8 cellular contexts compared by ENCODE assay signal in the genomic region with DNA sequence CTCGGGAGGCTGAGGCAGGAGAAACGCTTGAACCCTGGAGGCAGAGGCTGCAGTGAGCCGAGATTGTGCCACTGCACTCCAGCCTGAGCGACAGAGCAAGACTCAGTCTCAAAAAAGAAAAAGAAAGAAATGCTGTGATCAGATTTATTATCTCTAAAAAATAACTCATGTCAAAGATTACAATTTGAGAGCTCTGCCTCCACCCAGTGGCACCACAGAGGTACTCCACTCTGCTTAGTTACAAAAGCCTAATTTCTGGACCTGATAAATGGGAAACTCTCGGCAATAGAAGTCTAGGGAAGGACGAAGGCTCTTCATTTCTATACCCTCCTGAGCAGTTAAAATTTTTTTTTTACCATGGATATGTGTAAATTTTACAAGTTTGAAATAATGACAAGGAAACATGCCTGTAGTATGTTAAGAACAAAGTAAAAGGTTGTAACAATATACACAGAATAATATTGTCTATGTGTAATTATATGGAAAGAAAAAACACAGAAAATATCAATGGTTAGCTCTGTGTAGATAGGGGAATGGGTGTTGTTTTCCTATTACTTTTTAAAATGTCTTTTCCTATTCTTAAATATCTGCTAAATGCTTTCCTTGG.
DNase-seq lines count a peak whose midpoint lies in the region; ATAC-seq, FAIRE-seq and TF ChIP-seq lines count a peak whose summit lies in the region.

No MANE protein-coding gene starts in this region.

- H3K4me3 ChIP-seq in H1 (ENCODE audit: extremely low read depth in 1 of 4, insufficient read depth in 2 of 4, low read depth in 3 of 4, low read length in 4 of 4): no peak overlapping the region

- no peak overlapping the region for H3K18ac ChIP-seq in H1 (ENCODE audit: extremely low read depth, low read length)

- no peak overlapping the region for H3K23ac ChIP-seq in H1 (ENCODE audit: insufficient read length)

- no peak for TF ChIP-seq POLR2A in H1 (IDR thresholded peaks at IDR 0.05; ENCODE audit: control extremely low read depth in 1 of 2, low read depth in 2 of 2, low read length in 2 of 2)

- no peaks in the 10 kb centered on the region for H3K4me1 ChIP-seq in H1 (replicated peaks in 1 of 4; ENCODE audit: control insufficient read depth in 3 of 4, insufficient read depth in 4 of 4, low read length in 3 of 4)

- H3K56ac ChIP-seq in H1 (replicated peaks; ENCODE audit: insufficient read length, low read depth, low read length): no peak overlapping the region

- H3K4ac ChIP-seq in H1 (replicated peaks; ENCODE audit: insufficient read length, low read depth, low read length): no peak overlapping the region

- no peak overlapping the region for H4K5ac ChIP-seq in H1 (ENCODE audit: insufficient read length, low read depth, low read length)

- no peak overlapping the region for H2BK20ac ChIP-seq in H1 (ENCODE audit: low read length)

- TF ChIP-seq CTCF in AG09319 (IDR thresholded peaks at IDR 0.05; ENCODE audit: low read depth, low read length) (peak; percentile 83), H1 (IDR thresholded peaks at IDR 0.05; ENCODE audit: control extremely low read depth in 1 of 3, insufficient read depth in 1 of 3, low read depth in 1 of 3, low read length in 3 of 3) (peak in 2 of 3 experiments; percentile 67 to 69; a peak in 3 of 4 replicates)

- H3K79me2 ChIP-seq in H1 (ENCODE audit: control insufficient read depth in 1 of 2, insufficient read depth in 2 of 2, low read length in 2 of 2): no peaks in the 10 kb centered on the region

- H3K27ac Mint-ChIP-seq in activated CD4-positive, alpha-beta T cell treated with anti-CD3 and anti-CD28 coated beads, Interleukin-2, amount 10 ng/mL, durations not matched to agents 7 days and 5 days: peak overlapping the region; percentile 70
- no peak overlapping the region for H3K27ac Mint-ChIP-seq in stimulated activated memory B cell treated with anti-CD40 and anti-IgM and Interleukin-4, amounts not matched to agents 10 μg/mL and 1 μg/mL and 100 μg/mL, for 72 hours

- no peak overlapping the region for H2BK12ac ChIP-seq in H1 (ENCODE audit: low read depth, low read length)

- H4K8ac ChIP-seq in H1 (ENCODE audit: extremely low read depth, insufficient read depth, low read length): no peak overlapping the region

- peaks cover 0 to 3% (median 0%) of the 10 kb centered on the region in 4 experiments; a peak in 1 of 8 replicates for H3K36me3 ChIP-seq in H1 (ENCODE audit: control insufficient read depth in 2 of 4, insufficient read depth in 4 of 4, low read length in 3 of 4)

- H2BK120ac ChIP-seq in H1 (replicated peaks; ENCODE audit: low read depth, low read length): no peak overlapping the region

- FAIRE-seq in H1 (lab: Jason Lieb, UNC): no peak

- H3K23me2 ChIP-seq in H1 (ENCODE audit: low read depth, low read length): no peaks in the 10 kb centered on the region

- peak; percentile 44 for DNase-seq in AG09319 (ENCODE audit: extremely low read depth, low read depth)
- DNase-seq in NCI-H510A (lab: John Stamatoyannopoulos, UW): peak; percentile 2
- DNase-seq in activated CD4-positive, alpha-beta T cell treated with anti-CD3 and anti-CD28 coated beads, Interleukin-2, amount 10 ng/mL, durations not matched to agents 7 days and 5 days: peak; percentile 67
- DNase-seq in H1 (ENCODE audit: low read depth in 1 of 2, low spot score in 2 of 2): peak in 1 of 2 experiments; percentile 64
- peak; percentile 55 for DNase-seq in mucosa of gallbladder (ENCODE audit: low spot score)

- no peak overlapping the region for H4K91ac ChIP-seq in H1 (replicated peaks; ENCODE audit: insufficient read length, low read length)

- no peak overlapping the region for H2BK15ac ChIP-seq in H1 (ENCODE audit: low read length)

- CTCF ChIA-PET in activated CD4-positive, alpha-beta T cell treated with anti-CD3 and anti-CD28 coated beads, Interleukin-2, amount 10 ng/mL, durations not matched to agents 7 days and 5 days (lab: Charles Lee): interaction anchor here (0.6 to 2.9 kb wide), 4 partner anchors 10 to 611 kb away, joined by 3 to 15 read pairs (median 4); no protein-coding TSS in a partner anchor
- CTCF ChIA-PET in H1 (lab: Charles Lee; ENCODE audit: partially characterized antibody): interaction anchor here (0.6 to 2.3 kb wide), 35 partner anchors 9 to 558 kb away, joined by 3 to 18 read pairs (median 4); no protein-coding TSS in a partner anchor

- H3K27ac ChIP-seq in H1 (ENCODE audit: low read depth, low read length): no peak overlapping the region

- no peaks in the 10 kb centered on the region for H3K27me3 Mint-ChIP-seq in activated CD4-positive, alpha-beta T cell treated with anti-CD3 and anti-CD28 coated beads, Interleukin-2, amount 10 ng/mL, durations not matched to agents 7 days and 5 days
- no peaks in the 10 kb centered on the region for H3K27me3 Mint-ChIP-seq in stimulated activated memory B cell treated with anti-CD40 and anti-IgM and Interleukin-4, amounts not matched to agents 10 μg/mL and 1 μg/mL and 100 μg/mL, for 72 hours

- H2BK5ac ChIP-seq in H1 (ENCODE audit: low read depth, low read length): no peak overlapping the region

- TF ChIP-seq EP300 in H1 (IDR thresholded peaks at IDR 0.05; ENCODE audit: borderline replicate concordance in 1 of 2, low read depth in 2 of 2, low read length in 2 of 2): no peak

- H3K27me3 ChIP-seq in H1 (replicated peaks in 1 of 4; ENCODE audit: control insufficient read depth in 3 of 4, extremely low read depth in 1 of 4, insufficient read depth in 3 of 4, low read length in 3 of 4): no peaks in the 10 kb centered on the region

- H3K9ac ChIP-seq in H1 (replicated peaks in 1 of 4; ENCODE audit: extremely low read depth in 1 of 4, low read depth in 3 of 4, low read length in 3 of 4): no peak overlapping the region

- H2AFZ ChIP-seq in H1 (ENCODE audit: low read length): no peak overlapping the region

- no peaks in the 10 kb centered on the region for H3K79me1 ChIP-seq in H1 (ENCODE audit: low read depth, low read length)

- H3K36me3 Mint-ChIP-seq in activated CD4-positive, alpha-beta T cell treated with anti-CD3 and anti-CD28 coated beads, Interleukin-2, amount 10 ng/mL, durations not matched to agents 7 days and 5 days (ENCODE audit: low read depth): peaks cover 11% of the 10 kb centered on the region
- H3K36me3 Mint-ChIP-seq in stimulated activated memory B cell treated with anti-CD40 and anti-IgM and Interleukin-4, amounts not matched to agents 10 μg/mL and 1 μg/mL and 100 μg/mL, for 72 hours: peaks cover 23% of the 10 kb centered on the region

- POLR2A ChIA-PET in activated CD4-positive, alpha-beta T cell treated with anti-CD3 and anti-CD28 coated beads, Interleukin-2, amount 10 ng/mL, durations not matched to agents 7 days and 5 days (lab: Charles Lee): interaction anchor here (0.6 kb wide), 1 partner anchor 148 kb away, joined by 7 read pairs; no protein-coding TSS in a partner anchor
- POLR2A ChIA-PET in H1 (lab: Charles Lee; ENCODE audit: partially characterized antibody): interaction anchor here (1.1 kb wide), 1 partner anchor 149 kb away, joined by 5 read pairs; a partner anchor contains a TSS

- H3K9me3 Mint-ChIP-seq in activated CD4-positive, alpha-beta T cell treated with anti-CD3 and anti-CD28 coated beads, Interleukin-2, amount 10 ng/mL, durations not matched to agents 7 days and 5 days: no peaks in the 10 kb centered on the region
- no peaks in the 10 kb centered on the region for H3K9me3 Mint-ChIP-seq in stimulated activated memory B cell treated with anti-CD40 and anti-IgM and Interleukin-4, amounts not matched to agents 10 μg/mL and 1 μg/mL and 100 μg/mL, for 72 hours

- no peak overlapping the region for H3K4me2 ChIP-seq in H1 (ENCODE audit: insufficient read depth in 1 of 2, low read depth in 2 of 2, low read length in 2 of 2)

- TF ChIP-seq RAD21 in H1 (IDR thresholded peaks at IDR 0.05 in 1 of 2, conservative IDR thresholded peaks at IDR 0.05 in 1 of 2; ENCODE audit: low read depth in 2 of 2, low read length in 2 of 2): peak; percentile 85 to 90

- ATAC-seq in GM18873 (IDR thresholded peaks at IDR 0.05; ENCODE audit: low FRiP score, unreplicated experiment) (peak; percentile 69), HG03196 (IDR thresholded peaks at IDR 0.05; ENCODE audit: unreplicated experiment) (peak; percentile 72)
- peak; percentile 50 for ATAC-seq in stimulated activated memory B cell treated with anti-CD40 and anti-IgM and Interleukin-4, amounts not matched to agents 10 μg/mL and 1 μg/mL and 100 μg/mL, for 72 hours

- H3K4me1 Mint-ChIP-seq in activated CD4-positive, alpha-beta T cell treated with anti-CD3 and anti-CD28 coated beads, Interleukin-2, amount 10 ng/mL, durations not matched to agents 7 days and 5 days: peaks cover 13% of the 10 kb centered on the region
- H3K4me1 Mint-ChIP-seq in stimulated activated memory B cell treated with anti-CD40 and anti-IgM and Interleukin-4, amounts not matched to agents 10 μg/mL and 1 μg/mL and 100 μg/mL, for 72 hours: peaks cover 5% of the 10 kb centered on the region

- no peak overlapping the region for H3K4me3 Mint-ChIP-seq in activated CD4-positive, alpha-beta T cell treated with anti-CD3 and anti-CD28 coated beads, Interleukin-2, amount 10 ng/mL, durations not matched to agents 7 days and 5 days
- no peak overlapping the region for H3K4me3 Mint-ChIP-seq in stimulated activated memory B cell treated with anti-CD40 and anti-IgM and Interleukin-4, amounts not matched to agents 10 μg/mL and 1 μg/mL and 100 μg/mL, for 72 hours

- H3K14ac ChIP-seq in H1 (ENCODE audit: insufficient read length): no peak overlapping the region

- no peak overlapping the region for H2AK5ac ChIP-seq in H1 (ENCODE audit: low read depth, low read length)

- H4K20me1 ChIP-seq in H1 (replicated peaks in 1 of 2; ENCODE audit: control insufficient read depth in 1 of 2, insufficient read depth in 2 of 2, low read length in 2 of 2): no peaks in the 10 kb centered on the region

- no peaks in the 10 kb centered on the region for H3K9me3 ChIP-seq in H1 (ENCODE audit: insufficient read depth in 2 of 2, low read depth in 1 of 2, low read length in 1 of 2)

- WGBS in H1 (ENCODE audit: extremely low coverage in 1 of 2, insufficient coverage in 1 of 2, insufficient read length in 1 of 2, insufficient replicate concordance in 2 of 2, low coverage in 1 of 2, low lambda C conversion rate in 2 of 2, missing lambda C conversion rate in 1 of 2), 2 experiments: 58% methylated on average over 6 of the region's 6 CpGs; no CpG with 5 or more reads in 1 of the 2 experiments

TF ChIP-seq in H1, 55 proteins besides CTCF, POLR2A, EP300 and RAD21:
- TF ChIP-seq JUN (IDR thresholded peaks at IDR 0.05; ENCODE audit: low read depth, low read length) (no peak), GTF2F1 (IDR thresholded peaks at IDR 0.05; ENCODE audit: borderline replicate concordance, low read depth, low read length) (no peak)
